Comparison of ENCODE assay signal across 21 cellular contexts in genomic region chr3:27684302-27684701, GRCh38. TPM values are rescaled to one million over a fixed set of nuclear protein-coding genes. Genes with fewer than 3 reads are reported as not detected.
DNase-seq lines count a peak whose midpoint lies in the region; ATAC-seq, FAIRE-seq and TF ChIP-seq lines count a peak whose summit lies in the region.
"Had no signal": no experiment of that assay in that cellular context is flagged by ENCODE, and none has a peak within 500 bp of the region (broad histone marks: within the 10 kb centered on the region; RNA-seq: fewer than 3 reads in every experiment).

No MANE protein-coding gene starts in this region.

- H3K27ac Mint-ChIP-seq in T-helper 17 cell (peak overlapping the region; percentile 63), neural crest cell (ENCODE audit: unreplicated experiment) (peak overlapping the region; percentile 71)
- H3K27ac Mint-ChIP-seq: GM23338, HFFc6 had no signal

- no peaks in the 10 kb centered on the region for H3K79me2 ChIP-seq in HepG2 (ENCODE audit: insufficient read depth, low read length)

- no peak for FAIRE-seq in HepG2 (lab: Jason Lieb, UNC)
- FAIRE-seq: GM12878, GM19239, H54 had no signal

- H3K9me3 ChIP-seq in HepG2 (ENCODE audit: low read length) (no peaks in the 10 kb centered on the region), right lobe of liver (no peaks in the 10 kb centered on the region), T-helper 17 cell (ENCODE audit: control insufficient read depth, low read length, poor library complexity, severe bottlenecking) (no peaks in the 10 kb centered on the region)
- H3K9me3 ChIP-seq: Caco-2, HAP-1 had no signal

- CTCF ChIA-PET in HepG2 (lab: Yijun Ruan, JAX; ENCODE audit: low intra/inter-chr PET ratio, low total read pairs): no interaction called here

- H3K27me3 ChIP-seq in HepG2 (ENCODE audit: control insufficient read depth in 1 of 2, insufficient read depth in 2 of 2, low read length in 2 of 2) (no peaks in the 10 kb centered on the region; a peak in 1 of 5 replicates), right lobe of liver (no peaks in the 10 kb centered on the region)

- H2AFZ ChIP-seq in HepG2 (ENCODE audit: low read length): no peak overlapping the region
- H2AFZ ChIP-seq: GM23338 had no signal

- ATAC-seq in HepG2 (no peak), right lobe of liver (no peak), T-helper 17 cell (no peak), HG02759 (IDR thresholded peaks at IDR 0.05; ENCODE audit: unreplicated experiment) (no peak), HG03520 (IDR thresholded peaks at IDR 0.05; ENCODE audit: unreplicated experiment) (no peak)
- ATAC-seq: GM12878, GM23338 had no signal

- peaks cover 10% of the 10 kb centered on the region for H3K4me1 Mint-ChIP-seq in T-helper 17 cell
- H3K4me1 Mint-ChIP-seq in neural crest cell: peaks cover 6% of the 10 kb centered on the region

- H3K27ac ChIP-seq in HepG2 (ENCODE audit: extremely low read length, insufficient read depth, low read length): no peak overlapping the region
- H3K27ac ChIP-seq in right lobe of liver: no peak overlapping the region

- no peak for TF ChIP-seq RAD21 in HepG2 (CRISPR knock-in tag; IDR thresholded peaks at IDR 0.05)

- in situ Hi-C loops in HepG2 (cut with HindIII; ENCODE audit: extremely low pct_ligation_motif_present, low pct_unique_long_range_greater_than_20kb): loop anchor here (5.0 kb wide), 1 partner anchor 372 kb away; no protein-coding TSS in a partner anchor

- H4K20me1 ChIP-seq in HepG2 (ENCODE audit: insufficient read depth, low read length): no peaks in the 10 kb centered on the region

- H3K9ac ChIP-seq in HepG2 (ENCODE audit: insufficient read depth, low read depth, low read length): no peak overlapping the region

- 90% methylated on average over 2 of the region's 2 CpGs for WGBS in HepG2 (ENCODE audit: low lambda C conversion rate)
- 100% methylated on average over 1 of the region's 2 CpGs for WGBS in right lobe of liver (ENCODE audit: insufficient coverage, low coverage, low lambda C conversion rate, missing lambda C conversion rate)

- peaks cover under 1% of the 10 kb centered on the region for H3K9me3 Mint-ChIP-seq in neural crest cell
- H3K9me3 Mint-ChIP-seq: GM23338, HFFc6 had no signal

- H3K4me3 ChIP-seq in HepG2 (replicated peaks in 1 of 3; ENCODE audit: insufficient read depth in 1 of 3, low read depth in 2 of 3, low read length in 3 of 3): no peak overlapping the region
- no peak overlapping the region for H3K4me3 ChIP-seq in right lobe of liver
- H3K4me3 ChIP-seq: GM12878, GM23338, HAP-1 had no signal

- POLR2A ChIA-PET in HepG2 (lab: Yijun Ruan, JAX): no interaction called here

- intact Hi-C loops in HepG2 (cut with micrococcal nuclease; ENCODE audit: unreplicated experiment) (loop anchor here (5.0 kb wide), 1 partner anchor 152 kb away; no protein-coding TSS in a partner anchor), right lobe of liver (cut with DNase I) (no loop called here)

- H3K4me3 Mint-ChIP-seq in T-helper 17 cell (no peak overlapping the region), neural crest cell (no peak overlapping the region)
- H3K4me3 Mint-ChIP-seq: CD4-positive, alpha-beta memory T cell; GM23338; HFFc6 had no signal

- TF ChIP-seq CTCF in HepG2 (CRISPR knock-in tag; IDR thresholded peaks at IDR 0.05): no peak
- no peak for TF ChIP-seq CTCF in right lobe of liver (IDR thresholded peaks at IDR 0.05)
- no peak for TF ChIP-seq CTCF in neural crest cell (conservative IDR thresholded peaks at IDR 0.05)

- DNase-seq in HepG2 (ENCODE audit: low spot score): no peak
- DNase-seq in right lobe of liver: no peak
- DNase-seq in T-helper 17 cell: no peak
- no peak for DNase-seq in neural crest cell (ENCODE audit: low read depth, low spot score)
- DNase-seq: 8988T; C1 segment of cervical spinal cord; Caco-2; CD4-positive, alpha-beta memory T cell; DMS153; DND-41; GDM1; HFFc6 had no signal

- no peak for TF ChIP-seq POLR2A in HepG2 (IDR thresholded peaks at IDR 0.05; ENCODE audit: insufficient read depth in 1 of 2, low read depth in 2 of 2, low read length in 2 of 2)
- no peak for TF ChIP-seq POLR2A in right lobe of liver (IDR thresholded peaks at IDR 0.05)

- H3K27me3 Mint-ChIP-seq in T-helper 17 cell (no peaks in the 10 kb centered on the region), neural crest cell (ENCODE audit: low read depth) (no peaks in the 10 kb centered on the region)

- no TSS peak for BruUV-seq in HepG2 (replicated peaks; lab: Mats Ljungman, UMichigan)

- H3K4me1 ChIP-seq in HepG2 (ENCODE audit: insufficient read depth, low read length) (peaks cover 18% of the 10 kb centered on the region), right lobe of liver (no peaks in the 10 kb centered on the region)

- no peaks in the 10 kb centered on the region for H3K36me3 ChIP-seq in HepG2 (replicated peaks in 1 of 2; ENCODE audit: control insufficient read depth in 1 of 2, insufficient read depth in 2 of 2, low read length in 2 of 2)
- H3K36me3 ChIP-seq in right lobe of liver: no peaks in the 10 kb centered on the region
- H3K36me3 ChIP-seq: HAP-1 had no signal

- TF ChIP-seq EP300 in HepG2 (IDR thresholded peaks at IDR 0.05; ENCODE audit: low read depth in 2 of 2, low read length in 2 of 2): no peak
- TF ChIP-seq EP300 in HepG2 (CRISPR knock-in tag; IDR thresholded peaks at IDR 0.05; ENCODE audit: borderline replicate concordance): no peak

- H3K4me2 ChIP-seq in HepG2 (ENCODE audit: low read depth, low read length): no peak overlapping the region
- H3K4me2 ChIP-seq: GM23338 had no signal

- H3K36me3 Mint-ChIP-seq in T-helper 17 cell (ENCODE audit: low read depth) (no peaks in the 10 kb centered on the region), neural crest cell (ENCODE audit: low read depth) (no peaks in the 10 kb centered on the region)

TF ChIP-seq in HepG2, 621 proteins besides CTCF, POLR2A, EP300 and RAD21 (continues in another document):
- TF ChIP-seq ZMYM4 (CRISPR knock-in tag; IDR thresholded peaks at IDR 0.05) (no peak), STAT6 (CRISPR knock-in tag; IDR thresholded peaks at IDR 0.05; ENCODE audit: borderline replicate concordance) (no peak), ZFP41 (CRISPR knock-in tag; IDR thresholded peaks at IDR 0.05; ENCODE audit: borderline replicate concordance) (no peak), IRF9 (CRISPR knock-in tag; IDR thresholded peaks at IDR 0.05; ENCODE audit: borderline replicate concordance) (no peak), MAFF (IDR thresholded peaks at IDR 0.05; ENCODE audit: low read depth, low read length) (peak; percentile 73), FOSL1 (CRISPR knock-in tag; IDR thresholded peaks at IDR 0.05; ENCODE audit: borderline replicate concordance) (no peak)

RNA-seq across cellular contexts. Expression of gene EOMES, which starts 37.8 kb away (rescaled TPM):
- total RNA-seq in HepG2 (2016; rRNA removed; fragmentation: Illumina TruSeq; extraction: Trizol) (0.11 and 0.28 TPM in 2 replicates), right lobe of liver (1 to 10 TPM in 1 of 6 experiments, under 1 TPM in 5; 0.11 to 1.0 (median 0.33) TPM), T-helper 17 cell (1 to 10 TPM in 1 of 2 donors, under 1 TPM in 1; 0.55 to 1.1 TPM), neural crest cell (not detected in 2 replicates)
- 0.09 TPM in 1 of 2 replicates, not detected in the other for total RNA-seq in HepG2 (2016; cell fraction: cytosol; rRNA removed; fragmentation: Illumina TruSeq; extraction: Trizol; ENCODE audit: low read depth)
- 0.15 and 0.24 TPM in 2 replicates for total RNA-seq in HepG2 (2016; cell fraction: insoluble cytoplasmic fraction; rRNA removed; fragmentation: Illumina TruSeq; extraction: Trizol)
- total RNA-seq in HepG2 (2016; cell fraction: membrane; rRNA removed; fragmentation: Illumina TruSeq; extraction: Trizol): 0.06 and 0.10 TPM in 2 replicates
- total RNA-seq in HepG2 (2016; cell fraction: nucleus; rRNA removed; fragmentation: Illumina TruSeq; extraction: Trizol): not detected in 2 replicates
- 0.10 and 0.12 TPM in 2 replicates for polyA plus RNA-seq in HepG2 (2011; rRNA removed)
- 0.05 and 0.12 TPM in 2 replicates for polyA plus RNA-seq in HepG2 (2011; cell fraction: cytosol; rRNA removed)
- 0.05 and 0.09 TPM in 2 replicates for polyA plus RNA-seq in HepG2 (2011; cell fraction: nucleus; rRNA removed)
- 0.04 TPM in 1 of 2 replicates, not detected in the other for polyA plus RNA-seq in HepG2 (2012)
- polyA plus RNA-seq in HepG2 (2016; cell fraction: cytosol; fragmentation: Illumina TruSeq; extraction: Trizol; ENCODE audit: low read depth): 0.06 TPM in 1 of 2 replicates, not detected in the other
- polyA plus RNA-seq in HepG2 (2016; cell fraction: insoluble cytoplasmic fraction; fragmentation: Illumina TruSeq; extraction: Trizol; ENCODE audit: low read depth): 0.27 and 0.40 TPM in 2 replicates
- polyA plus RNA-seq in HepG2 (2016; cell fraction: membrane; fragmentation: Illumina TruSeq; extraction: Trizol; ENCODE audit: low read depth): not detected in 2 replicates
- polyA plus RNA-seq in HepG2 (2016; cell fraction: nucleus; fragmentation: Illumina TruSeq; extraction: Trizol; ENCODE audit: insufficient read depth, low read depth): 0.36 TPM in 1 of 2 replicates, not detected in the other
- polyA minus RNA-seq in HepG2 (2011; rRNA and poly(A)+ RNA removed; ENCODE audit: low replicate concordance): 0.10 and 0.63 TPM in 2 replicates
- polyA minus RNA-seq in HepG2 (2011; cell fraction: cytosol; rRNA and poly(A)+ RNA removed): 0.18 TPM in 1 of 2 replicates, not detected in the other
- polyA minus RNA-seq in HepG2 (2011; cell fraction: nucleus; rRNA and poly(A)+ RNA removed): 0.25 and 0.26 TPM in 2 replicates
- total RNA-seq: A673, HFFc6 had no signal
- polyA plus RNA-seq: BJ had no signal
